In the genomic region with DNA sequence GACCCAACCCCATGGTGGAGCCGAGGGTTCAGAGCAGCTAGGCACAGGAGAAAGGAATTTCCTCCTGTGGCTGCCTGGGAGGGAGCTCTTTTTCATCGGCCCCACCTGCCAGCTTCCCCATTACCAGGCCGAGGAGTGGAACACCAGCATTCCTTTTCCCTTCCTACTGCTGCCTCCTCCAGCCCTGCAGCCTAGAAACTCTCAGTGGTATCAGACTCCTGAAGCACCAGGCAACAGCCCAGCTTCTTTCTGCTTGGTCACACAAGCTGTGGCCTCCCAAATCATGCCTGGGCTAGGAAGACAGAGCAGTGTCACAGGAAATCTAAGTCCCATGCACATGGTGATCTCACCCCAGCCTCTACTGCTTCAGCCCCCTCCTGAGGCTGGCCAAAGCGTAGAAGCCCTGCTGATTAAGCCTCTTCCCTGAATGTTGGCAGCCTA, we compare ENCODE assay signal across 10 cellular contexts. TPM values are rescaled to one million over a fixed set of nuclear protein-coding genes. Genes with fewer than 3 reads are reported as not detected.
A peak's percentile ranks its signal among the peaks of the same experiment; 100 is the strongest.
DNase-seq lines count a peak whose midpoint lies in the region; FAIRE-seq lines count a peak whose summit lies in the region.
"Had no signal": no experiment of that assay in that cellular context is flagged by ENCODE, and none has a peak within 500 bp of the region (broad histone marks: within the 10 kb centered on the region; RNA-seq: fewer than 3 reads in every experiment).

No MANE protein-coding gene starts in this region.

- H3K4me1 ChIP-seq in BLaER1 treated with 17β-estradiol and CSF1 and Interleukin-3, amounts not matched to agents 10 nM and 100 nM = peaks cover 16 to 93% (median 64%) of the 10 kb centered on the region in 10 experiments

- DNase-seq in GM18507 (ENCODE audit: extremely low spot score, insufficient read length, low read depth) (no peak), mesenteric fat pad (ENCODE audit: low spot score) (peak; percentile 73), SW480 (ENCODE audit: low spot score) (no peak), mucosa of gallbladder (ENCODE audit: low spot score) (no peak), nucleus accumbens (lab: John Stamatoyannopoulos, UW) (no peak), amniotic stem cell (lab: John Stamatoyannopoulos, UW) (no peak)
- DNase-seq in activated CD4-positive, alpha-beta memory T cell treated with anti-CD3 and anti-CD28 coated beads, Interleukin-2, amount 10 ng/mL, durations not matched to agents 7 days and 5 days = no peak
- DNase-seq: NCI-H187 treated with DMSO at 0.1 percent for 48 hours had no signal

- H3K36me3 ChIP-seq in BLaER1 treated with 17β-estradiol and CSF1 and Interleukin-3, amounts not matched to agents 10 nM and 100 nM = no peaks in the 10 kb centered on the region
- H3K36me3 ChIP-seq: stomach had no signal

- H3K4me3 Mint-ChIP-seq in activated CD4-positive, alpha-beta memory T cell treated with anti-CD3 and anti-CD28 coated beads, Interleukin-2, amount 10 ng/mL, durations not matched to agents 7 days and 5 days = peak overlapping the region; percentile 83

- peak overlapping the region in 7 of 10 experiments; percentile 44 to 71 (median 55); a peak in 13 of 20 replicates for H3K4me3 ChIP-seq in BLaER1 treated with 17β-estradiol and CSF1 and Interleukin-3, amounts not matched to agents 10 nM and 100 nM
- H3K4me3 ChIP-seq: stomach had no signal

- FAIRE-seq in GM18507 (lab: Jason Lieb, UNC) = peak; percentile 65

- peaks cover 0 to 15% (median 0%) of the 10 kb centered on the region in 11 experiments; a peak in 6 of 22 replicates for H4K20me1 ChIP-seq in BLaER1 treated with 17β-estradiol and CSF1 and Interleukin-3, amounts not matched to agents 10 nM and 100 nM

- peak overlapping the region in 10 of 11 experiments; percentile 14 to 89 (median 78); a peak in 16 of 22 replicates for H3K9ac ChIP-seq in BLaER1 treated with 17β-estradiol and CSF1 and Interleukin-3, amounts not matched to agents 10 nM and 100 nM

- peaks cover 20% of the 10 kb centered on the region for H3K27me3 Mint-ChIP-seq in activated CD4-positive, alpha-beta memory T cell treated with anti-CD3 and anti-CD28 coated beads, Interleukin-2, amount 10 ng/mL, durations not matched to agents 7 days and 5 days

- no peaks in the 10 kb centered on the region for H3K9me3 Mint-ChIP-seq in activated CD4-positive, alpha-beta memory T cell treated with anti-CD3 and anti-CD28 coated beads, Interleukin-2, amount 10 ng/mL, durations not matched to agents 7 days and 5 days

- peak overlapping the region; percentile 42 to 95 (median 87) for H3K4me2 ChIP-seq in BLaER1 treated with 17β-estradiol and CSF1 and Interleukin-3, amounts not matched to agents 10 nM and 100 nM

- peak overlapping the region; percentile 90 for H3K27ac Mint-ChIP-seq in activated CD4-positive, alpha-beta memory T cell treated with anti-CD3 and anti-CD28 coated beads, Interleukin-2, amount 10 ng/mL, durations not matched to agents 7 days and 5 days

- CTCF ChIA-PET in activated CD4-positive, alpha-beta memory T cell treated with anti-CD3 and anti-CD28 coated beads, Interleukin-2, amount 10 ng/mL, durations not matched to agents 7 days and 5 days (lab: Charles Lee) = interaction anchor here (0.7 to 2.8 kb wide), 6 partner anchors 20 to 472 kb away, joined by 3 to 20 read pairs (median 4); no protein-coding TSS in a partner anchor

- POLR2A ChIA-PET in activated CD4-positive, alpha-beta memory T cell treated with anti-CD3 and anti-CD28 coated beads, Interleukin-2, amount 10 ng/mL, durations not matched to agents 7 days and 5 days (lab: Charles Lee) = interaction anchor here (0.8 to 1.5 kb wide), 6 partner anchors 9 to 175 kb away, joined by 3 to 23 read pairs (median 4); a partner anchor contains a TSS

- H3K36me3 Mint-ChIP-seq in activated CD4-positive, alpha-beta memory T cell treated with anti-CD3 and anti-CD28 coated beads, Interleukin-2, amount 10 ng/mL, durations not matched to agents 7 days and 5 days (ENCODE audit: low read depth) = peaks cover 6% of the 10 kb centered on the region

- peaks cover 0 to 6% (median 0%) of the 10 kb centered on the region in 11 experiments; a peak in 1 of 22 replicates for H3K9me3 ChIP-seq in BLaER1 treated with 17β-estradiol and CSF1 and Interleukin-3, amounts not matched to agents 10 nM and 100 nM (replicated peaks in 1 of 11)
- H3K9me3 ChIP-seq: stomach had no signal

- peak overlapping the region in 10 of 11 experiments; percentile 45 to 97 (median 88); a peak in 19 of 22 replicates for H3K27ac ChIP-seq in BLaER1 treated with 17β-estradiol and CSF1 and Interleukin-3, amounts not matched to agents 10 nM and 100 nM

- peaks cover 58 to 86% (median 77%) of the 10 kb centered on the region in 11 experiments for H3K27me3 ChIP-seq in BLaER1 treated with 17β-estradiol and CSF1 and Interleukin-3, amounts not matched to agents 10 nM and 100 nM

- H3K4me1 Mint-ChIP-seq in activated CD4-positive, alpha-beta memory T cell treated with anti-CD3 and anti-CD28 coated beads, Interleukin-2, amount 10 ng/mL, durations not matched to agents 7 days and 5 days = peaks cover 67% of the 10 kb centered on the region

RNA-seq across cellular contexts. Expression of a gene that starts 30.1 kb away (rescaled TPM):
- total RNA-seq in activated CD4-positive, alpha-beta memory T cell treated with anti-CD3 and anti-CD28 coated beads, Interleukin-2, amount 10 ng/mL, durations not matched to agents 7 days and 5 days = under 1 TPM; 0.13 TPM
- 7.5 TPM for total RNA-seq in mesenteric fat pad
- 6.8 TPM for total RNA-seq in mucosa of gallbladder
